Comparison of ENCODE assay signal across 16 cellular contexts in the genomic region with DNA sequence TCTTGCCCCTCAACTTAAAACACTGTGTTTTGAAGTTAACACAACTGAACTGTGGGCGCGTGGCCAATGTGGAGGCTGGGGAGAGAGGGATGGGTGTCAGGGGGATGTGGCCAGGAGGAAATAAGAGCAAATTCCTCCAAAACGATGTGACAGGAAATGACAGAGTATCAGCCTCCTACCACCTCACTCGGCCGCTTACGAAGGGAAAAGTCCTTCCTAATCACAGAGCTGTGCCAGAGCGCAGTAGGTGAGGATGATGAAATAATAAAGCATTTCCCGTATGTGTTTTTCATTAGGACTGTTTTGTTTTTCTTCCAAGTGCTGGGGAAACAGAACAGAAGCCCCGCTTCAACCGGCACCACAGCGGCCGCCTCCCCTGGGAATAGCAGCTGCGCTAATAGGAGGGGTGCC.
A peak's percentile ranks its signal among the peaks of the same experiment; 100 is the strongest.
DNase-seq lines count a peak whose midpoint lies in the region; ATAC-seq, FAIRE-seq and TF ChIP-seq lines count a peak whose summit lies in the region.
"Had no signal": no experiment of that assay in that cellular context is flagged by ENCODE, and none has a peak within 500 bp of the region (broad histone marks: within the 10 kb centered on the region; RNA-seq: fewer than 3 reads in every experiment).

No MANE protein-coding gene starts in this region.

- peak overlapping the region; percentile 38 for H3K4me3 ChIP-seq in GM23248
- H3K4me3 ChIP-seq in H1 (ENCODE audit: extremely low read depth in 1 of 4, insufficient read depth in 2 of 4, low read depth in 3 of 4, low read length in 4 of 4) = no peak overlapping the region
- H3K4me3 ChIP-seq in left lung = no peak overlapping the region
- H3K4me3 ChIP-seq in skeletal muscle tissue (ENCODE audit: low read length in 3 of 3) = no peak overlapping the region
- no peak overlapping the region for H3K4me3 ChIP-seq in MM.1S (ENCODE audit: low read length)

- TF ChIP-seq POLR2A in H1 (IDR thresholded peaks at IDR 0.05; ENCODE audit: control extremely low read depth in 1 of 2, low read depth in 2 of 2, low read length in 2 of 2) = no peak

- peak overlapping the region; percentile 52 for H2AFZ ChIP-seq in GM23248
- peak overlapping the region; percentile 25; the same call in 1 of the 2 replicates for H2AFZ ChIP-seq in H1 (ENCODE audit: low read length)
- no peak overlapping the region for H2AFZ ChIP-seq in MM.1S (ENCODE audit: low read length)

- no peak overlapping the region for H2BK120ac ChIP-seq in H1 (replicated peaks; ENCODE audit: low read depth, low read length)

- TF ChIP-seq CTCF in H1 (IDR thresholded peaks at IDR 0.05; ENCODE audit: control extremely low read depth in 1 of 3, insufficient read depth in 1 of 3, low read depth in 1 of 3, low read length in 3 of 3) (no peak), left lung (IDR thresholded peaks at IDR 0.05) (no peak), MM.1S (IDR thresholded peaks at IDR 0.05; ENCODE audit: low read length) (no peak)

- WGBS in GM23248 (ENCODE audit: low coverage in 1 of 2, low lambda C conversion rate in 2 of 2, missing lambda C conversion rate in 2 of 2), 2 experiments = 10 to 16% methylated on average over 13 of the region's 13 CpGs
- 93% methylated on average over 13 of the region's 13 CpGs; no CpG with 5 or more reads in 1 of the 2 experiments for WGBS in H1 (ENCODE audit: extremely low coverage in 1 of 2, insufficient coverage in 1 of 2, insufficient read length in 1 of 2, insufficient replicate concordance in 2 of 2, low coverage in 1 of 2, low lambda C conversion rate in 2 of 2, missing lambda C conversion rate in 1 of 2), 2 experiments

- no peak overlapping the region for H3K23ac ChIP-seq in H1 (ENCODE audit: insufficient read length)

- no peak for FAIRE-seq in H1 (lab: Jason Lieb, UNC)

- POLR2A ChIA-PET in H1 (lab: Charles Lee; ENCODE audit: partially characterized antibody) = no interaction called here

- in situ Hi-C loops in GM23248 (cut with MboI) = no loop called here

- H3K9me2 ChIP-seq in GM23248 (ENCODE audit: insufficient read depth) (no peaks in the 10 kb centered on the region), MM.1S (replicated peaks; ENCODE audit: insufficient read depth, low read length) (no peaks in the 10 kb centered on the region)

- H3K9me3 ChIP-seq in GM23248 (ENCODE audit: low read depth) (no peaks in the 10 kb centered on the region), H1 (ENCODE audit: insufficient read depth in 2 of 2, low read depth in 1 of 2, low read length in 1 of 2) (no peaks in the 10 kb centered on the region), left lung (no peaks in the 10 kb centered on the region), skeletal muscle tissue (ENCODE audit: control insufficient read depth in 3 of 3, low read length in 3 of 3) (no peaks in the 10 kb centered on the region), MM.1S (replicated peaks; ENCODE audit: insufficient read depth, low read length) (no peaks in the 10 kb centered on the region)

- no peak overlapping the region for H3K56ac ChIP-seq in H1 (replicated peaks; ENCODE audit: insufficient read length, low read depth, low read length)

- H4K8ac ChIP-seq in H1 (ENCODE audit: extremely low read depth, insufficient read depth, low read length) = no peak overlapping the region

- H3K14ac ChIP-seq in H1 (ENCODE audit: insufficient read length) = no peak overlapping the region

- TF ChIP-seq EP300 in H1 (IDR thresholded peaks at IDR 0.05; ENCODE audit: borderline replicate concordance in 1 of 2, low read depth in 2 of 2, low read length in 2 of 2) = no peak

- TF ChIP-seq RAD21 in H1 (IDR thresholded peaks at IDR 0.05 in 1 of 2, conservative IDR thresholded peaks at IDR 0.05 in 1 of 2; ENCODE audit: low read depth in 2 of 2, low read length in 2 of 2) = no peak

- no peak overlapping the region for H2BK12ac ChIP-seq in H1 (ENCODE audit: low read depth, low read length)

- H4K91ac ChIP-seq in H1 (replicated peaks; ENCODE audit: insufficient read length, low read length) = no peak overlapping the region

- DNase-seq in GM23248 (peak; percentile 65), H1 (ENCODE audit: low read depth in 1 of 2, low spot score in 2 of 2) (no peak), left lung (peak in 1 of 2 donors; percentile 53), islet precursor cell (no peak), MM.1S (no peak)
- DNase-seq in activated CD4-positive, CD25-positive, alpha-beta regulatory T cell (lab: John Stamatoyannopoulos, UW) = no peak
- DNase-seq: activated B cell treated with CpG ODN at 0.5 μM for 24 hours; activated naive CD8-positive, alpha-beta T cell treated with anti-CD3 and anti-CD28 coated beads, Interleukin-2, amount 50 U/mL, for 24 hours; immature natural killer cell; NCI-H1105 treated with DMSO at 0.1 percent for 48 hours; NK-92 treated with Interleukin-12 subunit alpha and Interleukin-12 subunit beta, amount 100 ng/mL, for 24 hours; trophoblast cell had no signal

- H3K36me3 ChIP-seq in GM23248 (ENCODE audit: low read depth) (no peaks in the 10 kb centered on the region), H1 (ENCODE audit: control insufficient read depth in 2 of 4, insufficient read depth in 4 of 4, low read length in 3 of 4) (no peaks in the 10 kb centered on the region), left lung (no peaks in the 10 kb centered on the region), skeletal muscle tissue (ENCODE audit: control insufficient read depth in 3 of 3, insufficient read depth in 3 of 3, low read length in 3 of 3) (no peaks in the 10 kb centered on the region), MM.1S (replicated peaks; ENCODE audit: insufficient read depth, low read length) (no peaks in the 10 kb centered on the region)

- peak overlapping the region; percentile 73 for H3K4me2 ChIP-seq in GM23248 (ENCODE audit: unreplicated experiment)
- H3K4me2 ChIP-seq in H1 (ENCODE audit: insufficient read depth in 1 of 2, low read depth in 2 of 2, low read length in 2 of 2) = no peak overlapping the region
- no peak overlapping the region for H3K4me2 ChIP-seq in MM.1S (ENCODE audit: low read depth, low read length)

- no peak overlapping the region for H2AK5ac ChIP-seq in H1 (ENCODE audit: low read depth, low read length)

- no peaks in the 10 kb centered on the region for H3K79me2 ChIP-seq in GM23248 (ENCODE audit: insufficient read depth)
- H3K79me2 ChIP-seq in H1 (ENCODE audit: control insufficient read depth in 1 of 2, insufficient read depth in 2 of 2, low read length in 2 of 2) = no peaks in the 10 kb centered on the region
- H3K79me2 ChIP-seq in MM.1S (ENCODE audit: low read length) = no peaks in the 10 kb centered on the region

- H2BK15ac ChIP-seq in H1 (ENCODE audit: low read length) = no peak overlapping the region

- H4K20me1 ChIP-seq in GM23248 (ENCODE audit: insufficient read depth) = no peaks in the 10 kb centered on the region
- H4K20me1 ChIP-seq in H1 (replicated peaks in 1 of 2; ENCODE audit: control insufficient read depth in 1 of 2, insufficient read depth in 2 of 2, low read length in 2 of 2) = no peaks in the 10 kb centered on the region
- no peaks in the 10 kb centered on the region for H4K20me1 ChIP-seq in MM.1S (ENCODE audit: insufficient read depth, low read length)

- H4K5ac ChIP-seq in H1 (ENCODE audit: insufficient read length, low read depth, low read length) = no peak overlapping the region

- intact Hi-C loops in left lung (cut with DNase I) = no loop called here

- ATAC-seq in left lung = peak; percentile 32
- ATAC-seq in GM21447 (IDR thresholded peaks at IDR 0.05; ENCODE audit: unreplicated experiment) = no peak
- ATAC-seq: activated naive CD8-positive, alpha-beta T cell treated with anti-CD3 and anti-CD28 coated beads, Interleukin-2, amount 50 U/mL, for 24 hours; stimulated activated effector memory CD8-positive, alpha-beta T cell treated with anti-CD3 and anti-CD28 coated beads, Interleukin-12 subunit alpha, Interleukin-12 subunit beta, amount 100 ng/mL, for 72 hours had no signal

- no peaks in the 10 kb centered on the region for H3K79me1 ChIP-seq in H1 (ENCODE audit: low read depth, low read length)

- peak overlapping the region; percentile 19; the same call in 1 of the 2 replicates for H3K27ac ChIP-seq in GM23248
- no peak overlapping the region for H3K27ac ChIP-seq in H1 (ENCODE audit: low read depth, low read length)
- no peak overlapping the region for H3K27ac ChIP-seq in left lung
- H3K27ac ChIP-seq in skeletal muscle tissue (ENCODE audit: low read depth, low read length) = peak overlapping the region; percentile 33
- H3K27ac ChIP-seq in MM.1S (ENCODE audit: low read length) = no peak overlapping the region
- H3K27ac ChIP-seq: C4-2B had no signal

- H3K27me3 ChIP-seq in GM23248 (replicated peaks; ENCODE audit: insufficient read depth) (no peaks in the 10 kb centered on the region), H1 (replicated peaks in 1 of 4; ENCODE audit: control insufficient read depth in 3 of 4, extremely low read depth in 1 of 4, insufficient read depth in 3 of 4, low read length in 3 of 4) (no peaks in the 10 kb centered on the region), left lung (no peaks in the 10 kb centered on the region), skeletal muscle tissue (ENCODE audit: control insufficient read depth in 3 of 3, insufficient read depth in 3 of 3, low read length in 3 of 3) (no peaks in the 10 kb centered on the region), MM.1S (replicated peaks; ENCODE audit: insufficient read depth, low read length) (no peaks in the 10 kb centered on the region)

- no peak overlapping the region for H3K18ac ChIP-seq in H1 (ENCODE audit: extremely low read depth, low read length)

- H2BK20ac ChIP-seq in H1 (ENCODE audit: low read length) = no peak overlapping the region

- CTCF ChIA-PET in H1 (lab: Charles Lee; ENCODE audit: partially characterized antibody) = interaction anchor here (1.9 kb wide), 1 partner anchor 57 kb away, joined by 4 read pairs; no protein-coding TSS in a partner anchor

- H3K9ac ChIP-seq in GM23248 (no peak overlapping the region), H1 (replicated peaks in 1 of 4; ENCODE audit: extremely low read depth in 1 of 4, low read depth in 3 of 4, low read length in 3 of 4) (no peak overlapping the region), skeletal muscle tissue (ENCODE audit: low read depth in 1 of 3, low read length in 3 of 3) (no peak overlapping the region), MM.1S (ENCODE audit: low read length) (no peak overlapping the region)

- no peaks in the 10 kb centered on the region for H3K23me2 ChIP-seq in H1 (ENCODE audit: low read depth, low read length)

- 0 out of 2 replicates have a peak, but pooled peaks cover 5% of the 10 kb centered on the region for H3F3A ChIP-seq in GM23248 (ENCODE audit: insufficient read depth)
- no peaks in the 10 kb centered on the region for H3F3A ChIP-seq in MM.1S (ENCODE audit: insufficient read depth, low read length)

- peaks cover 17% of the 10 kb centered on the region for H3K4me1 ChIP-seq in GM23248 (ENCODE audit: insufficient read depth)
- H3K4me1 ChIP-seq in H1 (replicated peaks in 1 of 4; ENCODE audit: control insufficient read depth in 3 of 4, insufficient read depth in 4 of 4, low read length in 3 of 4) = no peaks in the 10 kb centered on the region
- no peaks in the 10 kb centered on the region for H3K4me1 ChIP-seq in left lung
- peaks cover 0 to 3% (median 0%) of the 10 kb centered on the region in 3 donors for H3K4me1 ChIP-seq in skeletal muscle tissue (ENCODE audit: control insufficient read depth in 3 of 3, insufficient read depth in 3 of 3, low read length in 3 of 3)
- H3K4me1 ChIP-seq in MM.1S (ENCODE audit: low read length) = no peaks in the 10 kb centered on the region

- H2BK5ac ChIP-seq in H1 (ENCODE audit: low read depth, low read length) = no peak overlapping the region

- no peak overlapping the region for H3K4ac ChIP-seq in H1 (replicated peaks; ENCODE audit: insufficient read length, low read depth, low read length)

Comparison
In these comparisons a context has a peak if more than half of its experiments do, and no peak if none do; other contexts are left out.
1. H3K27ac ChIP-seq: peak in GM23248 (single experiment) and skeletal muscle tissue (single experiment); none in H1 (single experiment), left lung (0 of 2) and MM.1S (single experiment).